In the genomic region with DNA sequence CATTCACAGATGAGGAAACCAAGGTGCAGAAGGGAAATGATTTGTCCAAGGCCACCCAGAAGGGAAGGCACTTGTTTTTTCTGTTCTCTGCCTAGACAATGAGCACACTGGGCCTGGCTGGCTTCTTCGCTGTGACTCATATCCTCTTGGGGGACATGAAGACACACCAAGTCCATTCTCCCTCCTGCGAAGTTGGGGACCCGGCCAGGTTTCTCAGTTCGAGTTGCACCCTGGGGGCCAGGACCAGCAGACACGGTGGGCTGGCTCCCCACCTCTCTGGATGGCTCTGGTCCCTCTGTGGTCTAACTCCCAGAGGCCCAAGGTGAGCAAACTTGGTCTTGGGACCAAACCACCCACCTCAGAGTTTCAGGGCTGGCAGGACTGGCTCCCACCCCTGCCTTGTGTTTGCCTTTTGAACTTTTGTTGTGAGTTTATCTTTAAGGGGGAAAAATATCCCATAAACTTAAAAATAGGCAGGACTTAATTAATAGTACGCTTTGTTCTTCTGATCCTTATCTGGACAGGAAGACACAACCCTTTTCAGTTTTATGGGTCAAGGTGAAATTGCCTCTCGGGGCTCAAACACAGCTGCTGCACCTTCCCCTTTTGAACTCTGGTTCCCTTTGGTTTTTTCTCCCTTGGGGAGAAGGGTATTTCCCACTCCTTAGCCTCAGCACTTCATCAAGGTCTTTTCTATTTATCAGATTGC, we compare ENCODE assay signal across 9 cellular contexts. TPM values are rescaled to one million over a fixed set of nuclear protein-coding genes. Genes with fewer than 3 reads are reported as not detected.
DNase-seq lines count a peak whose midpoint lies in the region; ATAC-seq and TF ChIP-seq lines count a peak whose summit lies in the region.
"Had no signal": no experiment of that assay in that cellular context is flagged by ENCODE, and none has a peak within 500 bp of the region (broad histone marks: within the 10 kb centered on the region; RNA-seq: fewer than 3 reads in every experiment).

No MANE protein-coding gene starts in this region.

- H3K4me1 Mint-ChIP-seq in CD4-positive, alpha-beta memory T cell, result peaks cover 0 to 13% (median 6%) of the 10 kb centered on the region in 4 donors

- CTCF ChIA-PET in CD4-positive, alpha-beta memory T cell (lab: Charles Lee; ENCODE audit: partially characterized antibody), result interaction anchor here (1.0 to 1.5 kb wide), 3 partner anchors 24 to 31 kb away, joined by 3 to 7 read pairs (median 6); no protein-coding TSS in a partner anchor

- H3K9me3 Mint-ChIP-seq in CD4-positive, alpha-beta memory T cell, result no peaks in the 10 kb centered on the region
- H3K9me3 Mint-ChIP-seq: neural crest cell had no signal

- H3K27me3 Mint-ChIP-seq in CD4-positive, alpha-beta memory T cell, result peaks cover 2% of the 10 kb centered on the region in 2 donors

- ATAC-seq in GM21576 (IDR thresholded peaks at IDR 0.05; ENCODE audit: unreplicated experiment) (peak; percentile 58), heart right ventricle (peak; percentile 68 to 95 (median 89))

- H3K36me3 Mint-ChIP-seq in CD4-positive, alpha-beta memory T cell, result no peaks in the 10 kb centered on the region

- no peaks in the 10 kb centered on the region for H3K36me3 ChIP-seq in CD4-positive, alpha-beta memory T cell (ENCODE audit: insufficient read depth, low read length)
- no peaks in the 10 kb centered on the region for H3K36me3 ChIP-seq in heart right ventricle

- DNase-seq in CD4-positive, alpha-beta memory T cell, result no peak
- peak; percentile 63 for DNase-seq in RPMI7951 (ENCODE audit: low read depth)
- DNase-seq in heart right ventricle, result peak; percentile 45 to 59
- no peak for DNase-seq in NCI-H1436 treated with DMSO at 0.1 percent for 48 hours (lab: John Stamatoyannopoulos, UW)
- DNase-seq in activated effector memory CD4-positive, alpha-beta T cell treated with anti-CD3 and anti-CD28 coated beads, Interleukin-2, amount 50 U/mL, for 16 hours, result no peak
- no peak for DNase-seq in HCEC 1CT
- DNase-seq in HuH-7 (ENCODE audit: low spot score), result no peak

- no peaks in the 10 kb centered on the region for H3K27me3 ChIP-seq in CD4-positive, alpha-beta memory T cell (ENCODE audit: insufficient read depth, low read length)
- H3K27me3 ChIP-seq in heart right ventricle, result no peaks in the 10 kb centered on the region

- H3K9me3 ChIP-seq in CD4-positive, alpha-beta memory T cell (ENCODE audit: control insufficient read depth in 1 of 2, low read length in 2 of 2), result no peaks in the 10 kb centered on the region
- no peaks in the 10 kb centered on the region for H3K9me3 ChIP-seq in heart right ventricle

- H3K4me1 ChIP-seq in CD4-positive, alpha-beta memory T cell (ENCODE audit: insufficient read depth, low read length), result peaks cover 5% of the 10 kb centered on the region
- H3K4me1 ChIP-seq in heart right ventricle, result peaks cover 0 to 26% (median 12%) of the 10 kb centered on the region in 9 donors

- POLR2A ChIA-PET in CD4-positive, alpha-beta memory T cell (lab: Charles Lee; ENCODE audit: partially characterized antibody), result no interaction called here

- peak overlapping the region in 5 of 7 donors; percentile 7 to 68 (median 27) for H3K27ac Mint-ChIP-seq in CD4-positive, alpha-beta memory T cell

- WGBS in heart right ventricle, 2 donors, result 41 to 50% methylated on average over 7 of the region's 7 CpGs

- no peak overlapping the region for H3K27ac ChIP-seq in CD4-positive, alpha-beta memory T cell (ENCODE audit: low read depth, low read length)
- peak overlapping the region; percentile 51 to 85 (median 78) for H3K27ac ChIP-seq in heart right ventricle

- intact Hi-C loops in CD4-positive, alpha-beta memory T cell (cut with micrococcal nuclease), result no loop called here
- intact Hi-C loops in heart right ventricle (cut with DNase I), result loop anchor here in 1 of 10 donors (1.0 kb wide), 1 partner anchor 20 kb away; no protein-coding TSS in a partner anchor

- no peak for TF ChIP-seq CTCF in heart right ventricle (IDR thresholded peaks at IDR 0.05)

- peak overlapping the region in 1 of 8 donors; percentile 30 for H3K4me3 Mint-ChIP-seq in CD4-positive, alpha-beta memory T cell
- H3K4me3 Mint-ChIP-seq: neural crest cell had no signal

- no peak overlapping the region for H3K4me3 ChIP-seq in CD4-positive, alpha-beta memory T cell (ENCODE audit: low read length in 2 of 2)
- H3K4me3 ChIP-seq in heart right ventricle, result no peak overlapping the region

RNA-seq across cellular contexts. Expression of a gene that starts 9.0 kb away (rescaled TPM):
- 10 to 100 TPM; 75.1 to 88.9 TPM for total RNA-seq in CD4-positive, alpha-beta memory T cell
- polyA plus RNA-seq in CD4-positive, alpha-beta memory T cell, result 10 to 100 TPM; 38.9 to 61.4 TPM
- total RNA-seq in RPMI7951 (2014; rRNA removed; shearing (Covaris generic)), result 80.7 and 87.7 TPM in 2 replicates
- total RNA-seq in heart right ventricle, result 100 to 1,000 TPM in 8 of 10 donors, 10 to 100 TPM in 2; 95.1 to 179 (median 118) TPM
- polyA plus RNA-seq in heart right ventricle, result 10 to 100 TPM; 35.3 to 59.2 TPM

RNA-seq across cellular contexts. Expression of a gene that starts 32.3 kb away (rescaled TPM):
- 10 to 100 TPM; 28.7 to 29.1 TPM for total RNA-seq in CD4-positive, alpha-beta memory T cell
- 1 to 10 TPM; 6.9 to 8.4 TPM for polyA plus RNA-seq in CD4-positive, alpha-beta memory T cell
- 10.2 and 10.7 TPM in 2 replicates for total RNA-seq in RPMI7951 (2014; rRNA removed; shearing (Covaris generic))
- 10 to 100 TPM in 5 of 10 donors, 1 to 10 TPM in 5; 5.9 to 15.4 (median 9.6) TPM for total RNA-seq in heart right ventricle
- 1 to 10 TPM; 5.0 to 9.5 TPM for polyA plus RNA-seq in heart right ventricle

RNA-seq across cellular contexts. Expression of a gene that starts 37.5 kb away (rescaled TPM):
- total RNA-seq in CD4-positive, alpha-beta memory T cell, result not detected
- not detected for polyA plus RNA-seq in CD4-positive, alpha-beta memory T cell
- total RNA-seq in RPMI7951 (2014; rRNA removed; shearing (Covaris generic)), result 0.10 TPM in 1 of 2 replicates, not detected in the other
- 1 to 10 TPM; 1.3 to 8.7 (median 3.0) TPM for total RNA-seq in heart right ventricle
- polyA plus RNA-seq in heart right ventricle, result 10 to 100 TPM in 1 of 2 donors, 1 to 10 TPM in 1; 3.3 to 12.0 TPM

RNA-seq across cellular contexts. Expression of a gene that starts 47.7 kb away (rescaled TPM):
- 10 to 100 TPM; 14.9 to 17.1 TPM for total RNA-seq in CD4-positive, alpha-beta memory T cell
- 10 to 100 TPM; 19.2 to 29.9 TPM for polyA plus RNA-seq in CD4-positive, alpha-beta memory T cell
- total RNA-seq in RPMI7951 (2014; rRNA removed; shearing (Covaris generic)), result 7.1 and 7.3 TPM in 2 replicates
- total RNA-seq in heart right ventricle, result 100 to 1,000 TPM in 1 of 10 donors, 10 to 100 TPM in 9; 67.0 to 119 (median 77.9) TPM
- polyA plus RNA-seq in heart right ventricle, result 10 to 100 TPM; 64.4 to 69.0 TPM

Comparison
In these comparisons a context has a peak if more than half of its experiments do, and no peak if none do; other contexts are left out.
1. DNase-seq: peak in RPMI7951 (single experiment) and heart right ventricle (2 of 2); none in CD4-positive, alpha-beta memory T cell (0 of 5), NCI-H1436 treated with DMSO at 0.1 percent for 48 hours (single experiment), activated effector memory CD4-positive, alpha-beta T cell treated with anti-CD3 and anti-CD28 coated beads, Interleukin-2, amount 50 U/mL, for 16 hours (single experiment), HCEC 1CT (single experiment) and HuH-7 (single experiment).